Comparison of ENCODE assay signal across 1 cellular context in the genomic region with DNA sequence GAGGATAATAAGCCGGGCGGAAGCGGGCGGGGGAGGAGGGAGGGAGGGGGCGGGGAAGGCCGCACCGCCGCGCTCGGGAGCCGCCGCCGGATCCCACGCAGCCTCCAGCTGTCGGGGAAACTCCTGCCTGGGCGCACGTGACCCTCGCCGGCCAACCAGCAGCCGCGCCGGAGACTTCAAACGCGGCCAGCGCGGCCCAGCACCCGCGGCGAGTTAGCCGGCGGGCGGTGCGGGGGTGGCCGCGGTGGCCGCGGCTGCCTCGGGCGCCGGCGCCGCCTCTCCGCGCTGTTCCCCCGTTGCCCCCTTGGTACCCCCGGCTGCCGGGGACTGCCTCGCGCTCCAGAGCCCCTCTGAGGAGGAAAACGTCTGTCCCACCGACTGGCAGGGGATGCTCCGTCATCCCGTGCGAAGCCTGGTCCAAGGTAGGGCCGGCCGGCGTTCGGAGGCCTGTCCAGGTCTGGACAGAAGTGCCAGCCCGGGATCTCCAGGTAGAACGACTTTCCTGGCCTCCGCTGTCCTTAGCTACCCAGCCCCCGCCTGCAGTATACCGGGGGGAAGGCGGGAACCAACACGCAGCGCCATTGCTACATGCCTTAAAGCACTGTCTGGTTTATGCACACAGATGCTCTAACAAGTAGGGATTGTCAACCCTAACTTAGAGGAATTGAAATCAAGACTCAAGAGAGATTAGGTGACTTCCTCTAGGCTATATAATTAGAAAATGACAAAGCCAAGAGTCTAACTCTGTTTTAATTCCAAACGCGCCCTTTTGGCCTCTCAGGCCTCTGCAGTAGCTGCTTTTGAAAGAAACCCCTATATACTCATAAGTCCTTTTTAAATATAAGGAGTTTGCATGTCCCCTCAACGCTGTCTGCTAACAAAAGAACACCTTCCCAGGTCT.
TF ChIP-seq lines count a peak whose summit lies in the region.

A gene with protein sequence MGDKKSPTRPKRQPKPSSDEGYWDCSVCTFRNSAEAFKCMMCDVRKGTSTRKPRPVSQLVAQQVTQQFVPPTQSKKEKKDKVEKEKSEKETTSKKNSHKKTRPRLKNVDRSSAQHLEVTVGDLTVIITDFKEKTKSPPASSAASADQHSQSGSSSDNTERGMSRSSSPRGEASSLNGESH (minus strand): TSS at position 9 of the 901 bp plus-strand sequence. CDS start 68 bp downstream, outside the sequence.

TF ChIP-seq in HepG2, 621 proteins besides CTCF, POLR2A, EP300 and RAD21 (continued from another document and continues in another):
- TF ChIP-seq, protein P1, sequence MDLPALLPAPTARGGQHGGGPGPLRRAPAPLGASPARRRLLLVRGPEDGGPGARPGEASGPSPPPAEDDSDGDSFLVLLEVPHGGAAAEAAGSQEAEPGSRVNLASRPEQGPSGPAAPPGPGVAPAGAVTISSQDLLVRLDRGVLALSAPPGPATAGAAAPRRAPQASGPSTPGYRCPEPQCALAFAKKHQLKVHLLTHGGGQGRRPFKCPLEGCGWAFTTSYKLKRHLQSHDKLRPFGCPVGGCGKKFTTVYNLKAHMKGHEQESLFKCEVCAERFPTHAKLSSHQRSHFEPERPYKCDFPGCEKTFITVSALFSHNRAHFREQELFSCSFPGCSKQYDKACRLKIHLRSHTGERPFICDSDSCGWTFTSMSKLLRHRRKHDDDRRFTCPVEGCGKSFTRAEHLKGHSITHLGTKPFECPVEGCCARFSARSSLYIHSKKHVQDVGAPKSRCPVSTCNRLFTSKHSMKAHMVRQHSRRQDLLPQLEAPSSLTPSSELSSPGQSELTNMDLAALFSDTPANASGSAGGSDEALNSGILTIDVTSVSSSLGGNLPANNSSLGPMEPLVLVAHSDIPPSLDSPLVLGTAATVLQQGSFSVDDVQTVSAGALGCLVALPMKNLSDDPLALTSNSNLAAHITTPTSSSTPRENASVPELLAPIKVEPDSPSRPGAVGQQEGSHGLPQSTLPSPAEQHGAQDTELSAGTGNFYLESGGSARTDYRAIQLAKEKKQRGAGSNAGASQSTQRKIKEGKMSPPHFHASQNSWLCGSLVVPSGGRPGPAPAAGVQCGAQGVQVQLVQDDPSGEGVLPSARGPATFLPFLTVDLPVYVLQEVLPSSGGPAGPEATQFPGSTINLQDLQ (CRISPR knock-in tag; IDR thresholded peaks at IDR 0.05): 0 out of 2 replicates have a peak, but pooled peaks have one; percentile 37
- TF ChIP-seq ISL2 (CRISPR knock-in tag; IDR thresholded peaks at IDR 0.05): no peak
- TF ChIP-seq, protein P2, sequence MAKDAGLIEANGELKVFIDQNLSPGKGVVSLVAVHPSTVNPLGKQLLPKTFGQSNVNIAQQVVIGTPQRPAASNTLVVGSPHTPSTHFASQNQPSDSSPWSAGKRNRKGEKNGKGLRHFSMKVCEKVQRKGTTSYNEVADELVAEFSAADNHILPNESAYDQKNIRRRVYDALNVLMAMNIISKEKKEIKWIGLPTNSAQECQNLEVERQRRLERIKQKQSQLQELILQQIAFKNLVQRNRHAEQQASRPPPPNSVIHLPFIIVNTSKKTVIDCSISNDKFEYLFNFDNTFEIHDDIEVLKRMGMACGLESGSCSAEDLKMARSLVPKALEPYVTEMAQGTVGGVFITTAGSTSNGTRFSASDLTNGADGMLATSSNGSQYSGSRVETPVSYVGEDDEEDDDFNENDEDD (CRISPR knock-in tag; IDR thresholded peaks at IDR 0.05; ENCODE audit: borderline replicate concordance): peak; percentile 52; the same call in 1 of the 2 replicates
- TF ChIP-seq ZNF766 (CRISPR knock-in tag; IDR thresholded peaks at IDR 0.05; ENCODE audit: borderline replicate concordance): 0 out of 2 replicates have a peak, but pooled peaks have one; percentile 20
- no peak for TF ChIP-seq ZNF382 (CRISPR knock-in tag; IDR thresholded peaks at IDR 0.05; ENCODE audit: borderline replicate concordance)
- no peak for TF ChIP-seq SUZ12 (IDR thresholded peaks at IDR 0.05; ENCODE audit: low read depth, low read length)
- no peak for TF ChIP-seq ZNF12 (CRISPR knock-in tag; IDR thresholded peaks at IDR 0.05)
- no peak for TF ChIP-seq POGZ (CRISPR knock-in tag; IDR thresholded peaks at IDR 0.05)
- no peak for TF ChIP-seq FOXK1 (CRISPR knock-in tag; IDR thresholded peaks at IDR 0.05; ENCODE audit: borderline replicate concordance, low read depth)
- peak; percentile 29 for TF ChIP-seq ZNF777 (CRISPR knock-in tag; IDR thresholded peaks at IDR 0.05)
- 0 out of 2 replicates have a peak, but pooled peaks have one; percentile 58 for TF ChIP-seq SRY (CRISPR knock-in tag; IDR thresholded peaks at IDR 0.05)
- TF ChIP-seq, protein P3, sequence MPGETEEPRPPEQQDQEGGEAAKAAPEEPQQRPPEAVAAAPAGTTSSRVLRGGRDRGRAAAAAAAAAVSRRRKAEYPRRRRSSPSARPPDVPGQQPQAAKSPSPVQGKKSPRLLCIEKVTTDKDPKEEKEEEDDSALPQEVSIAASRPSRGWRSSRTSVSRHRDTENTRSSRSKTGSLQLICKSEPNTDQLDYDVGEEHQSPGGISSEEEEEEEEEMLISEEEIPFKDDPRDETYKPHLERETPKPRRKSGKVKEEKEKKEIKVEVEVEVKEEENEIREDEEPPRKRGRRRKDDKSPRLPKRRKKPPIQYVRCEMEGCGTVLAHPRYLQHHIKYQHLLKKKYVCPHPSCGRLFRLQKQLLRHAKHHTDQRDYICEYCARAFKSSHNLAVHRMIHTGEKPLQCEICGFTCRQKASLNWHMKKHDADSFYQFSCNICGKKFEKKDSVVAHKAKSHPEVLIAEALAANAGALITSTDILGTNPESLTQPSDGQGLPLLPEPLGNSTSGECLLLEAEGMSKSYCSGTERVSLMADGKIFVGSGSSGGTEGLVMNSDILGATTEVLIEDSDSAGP (CRISPR knock-in tag; IDR thresholded peaks at IDR 0.05; ENCODE audit: borderline replicate concordance): peak; percentile 68
- TF ChIP-seq ARHGAP35 (CRISPR knock-in tag; IDR thresholded peaks at IDR 0.05; ENCODE audit: borderline replicate concordance): no peak
- peak; percentile 48; the same call in 1 of the 3 replicates for TF ChIP-seq MXI1 (IDR thresholded peaks at IDR 0.05; ENCODE audit: borderline replicate concordance, low read depth, low read length)
- no peak for TF ChIP-seq ZNF660 (CRISPR knock-in tag; IDR thresholded peaks at IDR 0.05; ENCODE audit: borderline replicate concordance, low read depth)
- TF ChIP-seq SIX1 (CRISPR knock-in tag; IDR thresholded peaks at IDR 0.05; ENCODE audit: borderline replicate concordance): no peak
- no peak for TF ChIP-seq GATAD1 (CRISPR knock-in tag; IDR thresholded peaks at IDR 0.05)
- TF ChIP-seq ZNF335 (CRISPR knock-in tag; IDR thresholded peaks at IDR 0.05): no peak
- no peak for TF ChIP-seq ZNF768 (CRISPR knock-in tag; IDR thresholded peaks at IDR 0.05)
- TF ChIP-seq ATF7-NPFF (CRISPR knock-in tag; IDR thresholded peaks at IDR 0.05; ENCODE audit: low read depth): peak; percentile 52; the same call in 1 of the 2 replicates
- TF ChIP-seq, protein P4, sequence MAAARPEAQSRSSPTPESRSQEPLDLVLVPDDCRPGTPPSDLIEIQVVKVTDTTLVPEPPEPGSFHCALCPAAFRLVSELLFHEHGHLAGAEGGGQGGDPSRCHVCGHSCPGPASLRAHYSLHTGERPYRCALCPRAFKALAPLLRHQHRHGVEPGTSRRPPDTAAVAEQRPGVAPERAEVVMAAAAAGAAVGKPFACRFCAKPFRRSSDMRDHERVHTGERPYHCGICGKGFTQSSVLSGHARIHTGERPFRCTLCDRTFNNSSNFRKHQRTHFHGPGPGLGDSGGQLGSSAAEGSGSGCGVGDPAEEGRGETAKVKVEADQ (CRISPR knock-in tag; IDR thresholded peaks at IDR 0.05; ENCODE audit: borderline replicate concordance): no peak
- no peak for TF ChIP-seq ZFP36L2 (CRISPR knock-in tag; IDR thresholded peaks at IDR 0.05)
- TF ChIP-seq, protein P5, sequence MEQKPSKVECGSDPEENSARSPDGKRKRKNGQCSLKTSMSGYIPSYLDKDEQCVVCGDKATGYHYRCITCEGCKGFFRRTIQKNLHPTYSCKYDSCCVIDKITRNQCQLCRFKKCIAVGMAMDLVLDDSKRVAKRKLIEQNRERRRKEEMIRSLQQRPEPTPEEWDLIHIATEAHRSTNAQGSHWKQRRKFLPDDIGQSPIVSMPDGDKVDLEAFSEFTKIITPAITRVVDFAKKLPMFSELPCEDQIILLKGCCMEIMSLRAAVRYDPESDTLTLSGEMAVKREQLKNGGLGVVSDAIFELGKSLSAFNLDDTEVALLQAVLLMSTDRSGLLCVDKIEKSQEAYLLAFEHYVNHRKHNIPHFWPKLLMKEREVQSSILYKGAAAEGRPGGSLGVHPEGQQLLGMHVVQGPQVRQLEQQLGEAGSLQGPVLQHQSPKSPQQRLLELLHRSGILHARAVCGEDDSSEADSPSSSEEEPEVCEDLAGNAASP (CRISPR knock-in tag; IDR thresholded peaks at IDR 0.05; ENCODE audit: borderline replicate concordance): no peak; the same call in 1 of the 2 replicates
- peak; percentile 52 for TF ChIP-seq XRCC5 (optimal IDR thresholded peaks at IDR 0.05; ENCODE audit: low read length)
- no peak for TF ChIP-seq KDM6A (CRISPR knock-in tag; IDR thresholded peaks at IDR 0.05; ENCODE audit: low read depth)
- TF ChIP-seq, protein P6, sequence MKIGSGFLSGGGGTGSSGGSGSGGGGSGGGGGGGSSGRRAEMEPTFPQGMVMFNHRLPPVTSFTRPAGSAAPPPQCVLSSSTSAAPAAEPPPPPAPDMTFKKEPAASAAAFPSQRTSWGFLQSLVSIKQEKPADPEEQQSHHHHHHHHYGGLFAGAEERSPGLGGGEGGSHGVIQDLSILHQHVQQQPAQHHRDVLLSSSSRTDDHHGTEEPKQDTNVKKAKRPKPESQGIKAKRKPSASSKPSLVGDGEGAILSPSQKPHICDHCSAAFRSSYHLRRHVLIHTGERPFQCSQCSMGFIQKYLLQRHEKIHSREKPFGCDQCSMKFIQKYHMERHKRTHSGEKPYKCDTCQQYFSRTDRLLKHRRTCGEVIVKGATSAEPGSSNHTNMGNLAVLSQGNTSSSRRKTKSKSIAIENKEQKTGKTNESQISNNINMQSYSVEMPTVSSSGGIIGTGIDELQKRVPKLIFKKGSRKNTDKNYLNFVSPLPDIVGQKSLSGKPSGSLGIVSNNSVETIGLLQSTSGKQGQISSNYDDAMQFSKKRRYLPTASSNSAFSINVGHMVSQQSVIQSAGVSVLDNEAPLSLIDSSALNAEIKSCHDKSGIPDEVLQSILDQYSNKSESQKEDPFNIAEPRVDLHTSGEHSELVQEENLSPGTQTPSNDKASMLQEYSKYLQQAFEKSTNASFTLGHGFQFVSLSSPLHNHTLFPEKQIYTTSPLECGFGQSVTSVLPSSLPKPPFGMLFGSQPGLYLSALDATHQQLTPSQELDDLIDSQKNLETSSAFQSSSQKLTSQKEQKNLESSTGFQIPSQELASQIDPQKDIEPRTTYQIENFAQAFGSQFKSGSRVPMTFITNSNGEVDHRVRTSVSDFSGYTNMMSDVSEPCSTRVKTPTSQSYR (CRISPR knock-in tag; IDR thresholded peaks at IDR 0.05; ENCODE audit: borderline replicate concordance): no peak
- no peak for TF ChIP-seq ZNF17 (CRISPR knock-in tag; IDR thresholded peaks at IDR 0.05)
- TF ChIP-seq RXRB (CRISPR knock-in tag; IDR thresholded peaks at IDR 0.05; ENCODE audit: borderline replicate concordance): no peak
- no peak for TF ChIP-seq RFXANK (CRISPR knock-in tag; IDR thresholded peaks at IDR 0.05)
- TF ChIP-seq NFE2L2 (IDR thresholded peaks at IDR 0.05; ENCODE audit: low read length): no peak
- no peak for TF ChIP-seq GTF2F1 (IDR thresholded peaks at IDR 0.05; ENCODE audit: low read length)
- no peak for TF ChIP-seq FOXM1 (CRISPR knock-in tag; IDR thresholded peaks at IDR 0.05)
- TF ChIP-seq, protein P7, sequence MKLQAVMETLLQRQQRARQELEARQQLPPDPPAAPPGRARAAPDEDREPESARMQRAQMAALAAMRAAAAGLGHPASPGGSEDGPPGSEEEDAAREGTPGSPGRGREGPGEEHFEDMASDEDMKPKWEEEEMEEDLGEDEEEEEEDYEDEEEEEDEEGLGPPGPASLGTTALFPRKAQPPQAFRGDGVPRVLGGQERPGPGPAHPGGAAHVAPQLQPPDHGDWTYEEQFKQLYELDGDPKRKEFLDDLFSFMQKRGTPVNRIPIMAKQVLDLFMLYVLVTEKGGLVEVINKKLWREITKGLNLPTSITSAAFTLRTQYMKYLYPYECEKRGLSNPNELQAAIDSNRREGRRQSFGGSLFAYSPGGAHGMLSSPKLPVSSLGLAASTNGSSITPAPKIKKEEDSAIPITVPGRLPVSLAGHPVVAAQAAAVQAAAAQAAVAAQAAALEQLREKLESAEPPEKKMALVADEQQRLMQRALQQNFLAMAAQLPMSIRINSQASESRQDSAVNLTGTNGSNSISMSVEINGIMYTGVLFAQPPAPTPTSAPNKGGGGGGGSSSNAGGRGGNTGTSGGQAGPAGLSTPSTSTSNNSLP (IDR thresholded peaks at IDR 0.05; ENCODE audit: low read depth, low read length): no peak
- no peak for TF ChIP-seq MTA1 (CRISPR knock-in tag; IDR thresholded peaks at IDR 0.05; ENCODE audit: borderline replicate concordance)
- TF ChIP-seq, protein P8, sequence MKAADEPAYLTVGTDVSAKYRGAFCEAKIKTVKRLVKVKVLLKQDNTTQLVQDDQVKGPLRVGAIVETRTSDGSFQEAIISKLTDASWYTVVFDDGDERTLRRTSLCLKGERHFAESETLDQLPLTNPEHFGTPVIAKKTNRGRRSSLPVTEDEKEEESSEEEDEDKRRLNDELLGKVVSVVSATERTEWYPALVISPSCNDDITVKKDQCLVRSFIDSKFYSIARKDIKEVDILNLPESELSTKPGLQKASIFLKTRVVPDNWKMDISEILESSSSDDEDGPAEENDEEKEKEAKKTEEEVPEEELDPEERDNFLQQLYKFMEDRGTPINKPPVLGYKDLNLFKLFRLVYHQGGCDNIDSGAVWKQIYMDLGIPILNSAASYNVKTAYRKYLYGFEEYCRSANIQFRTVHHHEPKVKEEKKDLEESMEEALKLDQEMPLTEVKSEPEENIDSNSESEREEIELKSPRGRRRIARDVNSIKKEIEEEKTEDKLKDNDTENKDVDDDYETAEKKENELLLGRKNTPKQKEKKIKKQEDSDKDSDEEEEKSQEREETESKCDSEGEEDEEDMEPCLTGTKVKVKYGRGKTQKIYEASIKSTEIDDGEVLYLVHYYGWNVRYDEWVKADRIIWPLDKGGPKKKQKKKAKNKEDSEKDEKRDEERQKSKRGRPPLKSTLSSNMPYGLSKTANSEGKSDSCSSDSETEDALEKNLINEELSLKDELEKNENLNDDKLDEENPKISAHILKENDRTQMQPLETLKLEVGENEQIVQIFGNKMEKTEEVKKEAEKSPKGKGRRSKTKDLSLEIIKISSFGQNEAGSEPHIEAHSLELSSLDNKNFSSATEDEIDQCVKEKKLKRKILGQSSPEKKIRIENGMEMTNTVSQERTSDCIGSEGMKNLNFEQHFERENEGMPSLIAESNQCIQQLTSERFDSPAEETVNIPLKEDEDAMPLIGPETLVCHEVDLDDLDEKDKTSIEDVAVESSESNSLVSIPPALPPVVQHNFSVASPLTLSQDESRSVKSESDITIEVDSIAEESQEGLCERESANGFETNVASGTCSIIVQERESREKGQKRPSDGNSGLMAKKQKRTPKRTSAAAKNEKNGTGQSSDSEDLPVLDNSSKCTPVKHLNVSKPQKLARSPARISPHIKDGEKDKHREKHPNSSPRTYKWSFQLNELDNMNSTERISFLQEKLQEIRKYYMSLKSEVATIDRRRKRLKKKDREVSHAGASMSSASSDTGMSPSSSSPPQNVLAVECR (CRISPR knock-in tag; IDR thresholded peaks at IDR 0.05; ENCODE audit: borderline replicate concordance): 0 out of 2 replicates have a peak, but pooled peaks have one; percentile 16
- TF ChIP-seq SP4 (CRISPR knock-in tag; IDR thresholded peaks at IDR 0.05): no peak
- TF ChIP-seq PHF20 (CRISPR knock-in tag; IDR thresholded peaks at IDR 0.05): 0 out of 2 replicates have a peak, but pooled peaks have one; percentile 24
- peak; percentile 75 for TF ChIP-seq BCL6 (CRISPR knock-in tag; IDR thresholded peaks at IDR 0.05)
- TF ChIP-seq YEATS4 (CRISPR knock-in tag; IDR thresholded peaks at IDR 0.05; ENCODE audit: borderline replicate concordance): peak; percentile 65
- TF ChIP-seq SAP130 (CRISPR knock-in tag; IDR thresholded peaks at IDR 0.05; ENCODE audit: low read depth): peak; percentile 61; the same call in 1 of the 2 replicates
- no peak for TF ChIP-seq CBX1 (IDR thresholded peaks at IDR 0.05; ENCODE audit: low read depth)
